ENCODE assay signal across 8 cellular contexts in the genomic region with DNA sequence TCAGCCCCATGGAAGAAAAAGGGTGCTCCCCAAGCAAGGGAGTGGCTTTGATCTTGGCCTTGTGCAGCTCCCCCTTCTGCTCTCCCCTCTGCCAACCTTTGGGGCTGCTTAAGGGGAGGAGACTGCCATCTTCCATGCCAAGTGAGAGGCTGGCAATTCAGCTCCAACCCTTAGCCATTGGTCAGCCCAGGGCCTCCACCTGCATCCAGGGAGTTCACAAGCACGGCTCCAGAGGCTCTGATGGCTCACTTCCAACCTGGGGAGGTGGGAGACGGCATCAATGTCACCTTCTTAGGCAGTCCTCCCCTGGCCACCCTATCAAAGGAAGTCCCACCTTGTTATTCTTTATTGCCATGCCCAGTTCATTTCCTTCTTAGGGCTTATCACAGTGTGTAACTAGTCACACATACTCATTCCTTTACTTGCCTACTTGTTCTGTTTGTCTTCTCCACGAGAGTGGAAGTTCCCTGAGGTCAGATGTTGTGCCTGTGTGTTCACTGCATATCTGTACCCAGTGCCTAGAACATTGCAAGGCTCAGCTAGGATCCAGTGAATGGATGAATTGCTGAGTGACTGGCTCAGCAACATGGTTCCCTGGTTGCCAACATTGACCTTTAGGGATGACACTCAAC. TPM values are rescaled to one million over a fixed set of nuclear protein-coding genes. Genes with fewer than 3 reads are reported as not detected.
DNase-seq lines count a peak whose midpoint lies in the region; ATAC-seq and TF ChIP-seq lines count a peak whose summit lies in the region.

No MANE protein-coding gene starts in this region.

- H3K27ac ChIP-seq in cardiac muscle cell = peak overlapping the region; percentile 92
- peak overlapping the region; percentile 97 for H3K27ac ChIP-seq in ascending aorta
- peak overlapping the region; percentile 97 for H3K27ac ChIP-seq in upper lobe of right lung

- no peaks in the 10 kb centered on the region for H3K9me3 Mint-ChIP-seq in naive B cell

- peak overlapping the region; percentile 36 to 96 (median 87) for H3K4me3 Mint-ChIP-seq in naive B cell

- H3K4me1 Mint-ChIP-seq in naive B cell = peaks cover 67 to 94% (median 90%) of the 10 kb centered on the region in 3 donors

- H3K27me3 Mint-ChIP-seq in naive B cell = no peaks in the 10 kb centered on the region

- no peaks in the 10 kb centered on the region for H3K36me3 Mint-ChIP-seq in naive B cell

- no peak for DNase-seq in cardiac muscle cell (ENCODE audit: low read depth in 1 of 2, low spot score in 1 of 2)
- no peak for DNase-seq in Right ventricle myocardium inferior (ENCODE audit: missing footprints)
- DNase-seq in ascending aorta (ENCODE audit: low spot score in 2 of 2) = no peak
- DNase-seq in naive B cell = no peak
- no peak for DNase-seq in upper lobe of right lung
- DNase-seq in foreskin melanocyte = no peak
- DNase-seq in anterior cingulate cortex (lab: John Stamatoyannopoulos, UW) = no peak
- no peak for DNase-seq in DMS 273 (lab: John Stamatoyannopoulos, UW; ENCODE audit: unreplicated experiment)

- no peak overlapping the region for H3K4me3 ChIP-seq in cardiac muscle cell
- peak overlapping the region in 1 of 2 donors; percentile 61 for H3K4me3 ChIP-seq in ascending aorta
- H3K4me3 ChIP-seq in upper lobe of right lung = no peak overlapping the region

- intact Hi-C loops in Right ventricle myocardium inferior (cut with DNase I) (no loop called here), ascending aorta (cut with DNase I) (loop anchor here (10.0 kb wide), 1 partner anchor 730 kb away; no protein-coding TSS in a partner anchor), upper lobe of right lung (cut with DNase I) (no loop called here)

- no peaks in the 10 kb centered on the region for H3K9me3 ChIP-seq in cardiac muscle cell (ENCODE audit: low read depth)
- H3K9me3 ChIP-seq in ascending aorta = no peaks in the 10 kb centered on the region
- no peaks in the 10 kb centered on the region for H3K9me3 ChIP-seq in upper lobe of right lung

- TF ChIP-seq CTCF in cardiac muscle cell (IDR thresholded peaks at IDR 0.05; ENCODE audit: low read depth, low read length) (no peak), ascending aorta (IDR thresholded peaks at IDR 0.05) (no peak), upper lobe of right lung (IDR thresholded peaks at IDR 0.05) (no peak)

- H3K27ac Mint-ChIP-seq in naive B cell = peak overlapping the region; percentile 64 to 99 (median 98)

- ATAC-seq in Right ventricle myocardium inferior (no peak), naive B cell (ENCODE audit: low read depth in 2 of 2) (no peak), upper lobe of right lung (no peak)

- no peaks in the 10 kb centered on the region for H3K36me3 ChIP-seq in cardiac muscle cell
- peaks cover 0 to 8% of the 10 kb centered on the region in 2 donors for H3K36me3 ChIP-seq in ascending aorta
- no peaks in the 10 kb centered on the region for H3K36me3 ChIP-seq in upper lobe of right lung

- peaks cover 68% of the 10 kb centered on the region for H3K4me1 ChIP-seq in cardiac muscle cell (ENCODE audit: low read depth)
- H3K4me1 ChIP-seq in ascending aorta = peaks cover 41 to 72% of the 10 kb centered on the region in 2 donors
- peaks cover 89% of the 10 kb centered on the region for H3K4me1 ChIP-seq in upper lobe of right lung

- H3K27me3 ChIP-seq in cardiac muscle cell = no peaks in the 10 kb centered on the region
- H3K27me3 ChIP-seq in ascending aorta = no peaks in the 10 kb centered on the region
- H3K27me3 ChIP-seq in upper lobe of right lung = no peaks in the 10 kb centered on the region

RNA-seq across cellular contexts. Expression of gene HDAC7, which starts 5.0 kb away (rescaled TPM):
- total RNA-seq in cardiac muscle cell (43.3 and 93.0 TPM in 2 replicates), Right ventricle myocardium inferior (38.8 TPM), ascending aorta (202 TPM), upper lobe of right lung (135 TPM)
- polyA plus RNA-seq in cardiac muscle cell (43.7 and 55.9 TPM in 2 replicates), naive B cell (ENCODE audit: low read depth in 6 of 6) (10 to 100 TPM in 1 of 6 donors, 1 to 10 TPM in 5; 4.5 to 17.1 (median 7.0) TPM)

RNA-seq across cellular contexts. Expression of gene SLC48A1, which starts 41.6 kb away (rescaled TPM):
- total RNA-seq in cardiac muscle cell = 23.3 and 26.2 TPM in 2 replicates
- polyA plus RNA-seq in cardiac muscle cell = 28.9 and 29.2 TPM in 2 replicates
- 23.2 TPM for total RNA-seq in Right ventricle myocardium inferior
- 144 TPM for total RNA-seq in ascending aorta
- 10 to 100 TPM; 12.2 to 18.3 (median 13.9) TPM for polyA plus RNA-seq in naive B cell (ENCODE audit: low read depth in 6 of 6)
- total RNA-seq in upper lobe of right lung = 40.9 TPM

RNA-seq across cellular contexts. Expression of gene RAPGEF3, which starts 56.0 kb away (rescaled TPM):
- total RNA-seq in cardiac muscle cell (3.8 and 8.8 TPM in 2 replicates), Right ventricle myocardium inferior (37.3 TPM), ascending aorta (165 TPM), upper lobe of right lung (69.6 TPM)
- polyA plus RNA-seq in cardiac muscle cell (3.3 and 5.5 TPM in 2 replicates), naive B cell (ENCODE audit: low read depth in 6 of 6) (1 to 10 TPM in 2 of 6 donors, under 1 TPM in 3, not detected in 1; 0.39 to 2.6 (median 0.52) TPM)
